ENCODE assay signal across 1 cellular context in genomic region chr6:42599558-42599957, GRCh38.
A peak's percentile ranks its signal among the peaks of the same experiment; 100 is the strongest.
TF ChIP-seq lines count a peak whose summit lies in the region.

No MANE protein-coding gene starts in this region.

TF ChIP-seq in HepG2, 621 proteins besides CTCF, POLR2A, EP300 and RAD21 (continued from another document):
- no peak for TF ChIP-seq ZNF124 (CRISPR knock-in tag; IDR thresholded peaks at IDR 0.05)
- TF ChIP-seq ZNF280B (CRISPR knock-in tag; IDR thresholded peaks at IDR 0.05; ENCODE audit: borderline replicate concordance), result no peak
- TF ChIP-seq ZNF547 (CRISPR knock-in tag; IDR thresholded peaks at IDR 0.05), result no peak
- no peak for TF ChIP-seq SP4 (CRISPR knock-in tag; IDR thresholded peaks at IDR 0.05)
- TF ChIP-seq SMAD3 (CRISPR knock-in tag; IDR thresholded peaks at IDR 0.05), result no peak
- no peak for TF ChIP-seq ATAD3A (CRISPR knock-in tag; IDR thresholded peaks at IDR 0.05)
- 0 out of 2 replicates have a peak, but pooled peaks have one; percentile 21 for TF ChIP-seq ZNF644 (CRISPR knock-in tag; IDR thresholded peaks at IDR 0.05; ENCODE audit: low read depth)
- no peak for TF ChIP-seq ISX (CRISPR knock-in tag; conservative IDR thresholded peaks at IDR 0.05)
- peak; percentile 52; the same call in 1 of the 2 replicates for TF ChIP-seq FOXP1 (IDR thresholded peaks at IDR 0.05)
- TF ChIP-seq FOXP1 (CRISPR knock-in tag; IDR thresholded peaks at IDR 0.05), result no peak
- 0 out of 2 replicates have a peak, but pooled peaks have one; percentile 20 for TF ChIP-seq CEBPG (CRISPR knock-in tag; IDR thresholded peaks at IDR 0.05)
- TF ChIP-seq THAP11 (CRISPR knock-in tag; IDR thresholded peaks at IDR 0.05), result no peak
- TF ChIP-seq KLF15 (CRISPR knock-in tag; IDR thresholded peaks at IDR 0.05; ENCODE audit: borderline replicate concordance), result no peak
- no peak for TF ChIP-seq ARID4A (CRISPR knock-in tag; IDR thresholded peaks at IDR 0.05; ENCODE audit: borderline replicate concordance)
- TF ChIP-seq SMYD3 (CRISPR knock-in tag; IDR thresholded peaks at IDR 0.05), result no peak
- TF ChIP-seq SIX4 (CRISPR knock-in tag; IDR thresholded peaks at IDR 0.05), result no peak
- no peak for TF ChIP-seq SMAD9 (CRISPR knock-in tag; IDR thresholded peaks at IDR 0.05)
- TF ChIP-seq FOXJ3 (CRISPR knock-in tag; IDR thresholded peaks at IDR 0.05; ENCODE audit: borderline replicate concordance), result no peak
TF ChIP-seq in HepG2: peak in this region for 4.
